Comparison of ENCODE assay signal across 8 cellular contexts in genomic region chr4:169010125-169011023, GRCh38. TPM values are rescaled to one million over a fixed set of nuclear protein-coding genes. Genes with fewer than 3 reads are reported as not detected.
DNase-seq lines count a peak whose midpoint lies in the region; ATAC-seq lines count a peak whose summit lies in the region.

CBR4 (minus strand) TSS chr4:169010255; CDS start chr4:169010089, 166 bp downstream.

- H3K27me3 Mint-ChIP-seq in IgD-negative memory B cell, result no peaks in the 10 kb centered on the region

- peak within 1 kb of the TSS; percentile 92 to 98 (median 96) for H3K4me3 Mint-ChIP-seq in IgD-negative memory B cell

- ATAC-seq in GM21528 (IDR thresholded peaks at IDR 0.05; ENCODE audit: low FRiP score, unreplicated experiment), result peak; percentile 98

- peaks cover 21 to 36% (median 22%) of the 10 kb centered on the region in 3 donors for H3K4me1 Mint-ChIP-seq in IgD-negative memory B cell

- DNase-seq in DMS114 treated with DMSO at 0.1 percent for 48 hours (lab: John Stamatoyannopoulos, UW; ENCODE audit: unreplicated experiment), result peak; percentile 94
- DNase-seq in OCI-M2 (lab: John Stamatoyannopoulos, UW; ENCODE audit: unreplicated experiment), result peak; percentile 67
- DNase-seq in activated T-cell treated with anti-CD3 and anti-CD28 coated beads for 48 hours (ENCODE audit: low read depth), result peak; percentile 90
- DNase-seq in epithelial cell of prostate (ENCODE audit: low read depth, low spot score), result peak; percentile 94
- peak; percentile 97 for DNase-seq in mucosa of gallbladder (ENCODE audit: low spot score)
- peak; percentile 94 for DNase-seq in stimulated activated CD8-positive, alpha-beta memory T cell treated with anti-CD3 and anti-CD28 coated beads, Interleukin-4, amount 100 ng/mL, for 48 hours

- H3K36me3 Mint-ChIP-seq in IgD-negative memory B cell, result no peaks in the 10 kb centered on the region

- H3K27ac Mint-ChIP-seq in IgD-negative memory B cell, result peak within 1 kb of the TSS; percentile 96 to 98 (median 98)

- H3K9me3 Mint-ChIP-seq in IgD-negative memory B cell, result no peaks in the 10 kb centered on the region

- peak within 1 kb of the TSS; percentile 88 for H3K27ac ChIP-seq in epithelial cell of prostate

RNA-seq across cellular contexts. Expression of gene CBR4, which starts in this region (rescaled TPM):
- 10.5 TPM for polyA plus RNA-seq in IgD-negative memory B cell
- total RNA-seq in mucosa of gallbladder, result 25.2 TPM

Comparison
In these comparisons a context has a peak if more than half of its experiments do, and no peak if none do; other contexts are left out.
1. Peak in every context shown above with its lines: DNase-seq, ATAC-seq and H3K27ac ChIP-seq.